19 cellular contexts compared by ENCODE assay signal in the genomic region with DNA sequence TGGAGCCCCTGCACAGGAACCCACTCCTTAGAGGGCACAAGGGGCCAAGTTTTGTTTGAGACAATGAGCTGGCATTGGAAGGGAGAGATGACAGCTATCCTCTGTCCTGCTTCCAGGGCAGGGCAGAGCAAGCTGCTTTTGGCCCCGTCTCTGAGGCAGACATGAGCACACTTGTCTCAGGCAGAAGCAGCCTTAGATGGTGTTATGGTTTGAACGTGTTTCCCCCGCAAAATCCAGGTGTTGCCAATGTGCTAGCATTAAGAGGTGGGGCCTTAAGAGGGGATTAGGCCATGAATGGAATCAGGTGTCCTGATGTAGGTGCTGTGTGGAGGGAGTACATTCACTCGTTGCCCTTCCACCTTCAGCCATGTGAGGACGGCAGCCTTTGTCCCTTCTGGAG. TPM values are rescaled to one million over a fixed set of nuclear protein-coding genes. Genes with fewer than 3 reads are reported as not detected.
DNase-seq lines count a peak whose midpoint lies in the region; ATAC-seq and TF ChIP-seq lines count a peak whose summit lies in the region.
"Had no signal": no experiment of that assay in that cellular context is flagged by ENCODE, and none has a peak within 500 bp of the region (broad histone marks: within the 10 kb centered on the region; RNA-seq: fewer than 3 reads in every experiment).

No MANE protein-coding gene starts in this region.

- no peaks in the 10 kb centered on the region for H3K36me3 Mint-ChIP-seq in GM23338 (ENCODE audit: low read depth)

- no peak overlapping the region for H3K27ac ChIP-seq in GM23338 (ENCODE audit: low read depth)
- H3K27ac ChIP-seq in RWPE1: peak overlapping the region; percentile 93
- peak overlapping the region; percentile 93 for H3K27ac ChIP-seq in epithelial cell of prostate
- no peak overlapping the region for H3K27ac ChIP-seq in neuronal stem cell (replicated peaks; ENCODE audit: low read length)
- H3K27ac ChIP-seq in dorsolateral prefrontal cortex: no peak overlapping the region
- H3K27ac ChIP-seq: A549, C4-2B had no signal

- H4K8ac ChIP-seq in neuronal stem cell (ENCODE audit: low read depth, low read length): peak overlapping the region; percentile 70

- no CpG with 5 or more reads among the region's 5 CpGs for WGBS in neuronal stem cell (ENCODE audit: extremely low coverage in 2 of 2, insufficient read length in 2 of 2, insufficient replicate concordance in 1 of 2), 2 donors

- H3K14ac ChIP-seq in neuronal stem cell (ENCODE audit: low read length): no peak overlapping the region

- H3K4me2 ChIP-seq in GM23338 (no peak overlapping the region), neuronal stem cell (ENCODE audit: insufficient read depth, low read length, poor library complexity, severe bottlenecking) (no peak overlapping the region)
- H3K4me2 ChIP-seq: A549 had no signal

- H3K4ac ChIP-seq in neuronal stem cell (ENCODE audit: low read length): no peak overlapping the region

- H3K18ac ChIP-seq in neuronal stem cell (ENCODE audit: low read length): no peak overlapping the region

- no peaks in the 10 kb centered on the region for H3K79me2 ChIP-seq in GM23338 (replicated peaks; ENCODE audit: insufficient read depth)

- H3K9me3 Mint-ChIP-seq in GM23338: no peaks in the 10 kb centered on the region

- TF ChIP-seq CTCF in GM23338 (conservative IDR thresholded peaks at IDR 0.05; ENCODE audit: low read depth in 2 of 2) (no peak), RWPE1 (conservative IDR thresholded peaks at IDR 0.05; ENCODE audit: low read depth) (no peak), dorsolateral prefrontal cortex (IDR thresholded peaks at IDR 0.05 in 54 of 56, conservative IDR thresholded peaks at IDR 0.05 in 2 of 56; ENCODE audit: low read depth in 1 of 56, partially characterized antibody in 56 of 56) (no peak)

- no peak overlapping the region for H3K23ac ChIP-seq in neuronal stem cell (ENCODE audit: low read depth, low read length, poor library complexity)

- H4K91ac ChIP-seq in neuronal stem cell (ENCODE audit: low read depth, low read length, poor library complexity): no peak overlapping the region

- DNase-seq in GM23338 (ENCODE audit: low spot score): no peak
- peak; percentile 31 for DNase-seq in RWPE1 (ENCODE audit: low spot score)
- DNase-seq in epithelial cell of prostate (ENCODE audit: low read depth, low spot score): peak; percentile 39
- DNase-seq in neuronal stem cell (ENCODE audit: low spot score): no peak
- no peak for DNase-seq in central memory CD4-positive, alpha-beta T cell
- DNase-seq in dorsolateral prefrontal cortex: no peak
- no peak for DNase-seq in NCI-H1092 (lab: John Stamatoyannopoulos, UW)
- no peak for DNase-seq in kidney glomerular epithelial cell (lab: John Stamatoyannopoulos, UW)
- DNase-seq: DMS 273 treated with DMSO at 0.1 percent for 48 hours, Karpas-422, NCI-H1417, NCI-H2029, NCI-H510A treated with DMSO at 0.1 percent for 48 hours, NCI-H82, PC-3 had no signal

- H2BK5ac ChIP-seq in neuronal stem cell (ENCODE audit: low read length): peak overlapping the region; percentile 16

- H3K4me3 Mint-ChIP-seq in GM23338: no peak overlapping the region

- POLR2A ChIA-PET in RWPE1 (lab: Yijun Ruan, JAX; ENCODE audit: low non-redundant PET): interaction anchor here (0.8 kb wide), 1 partner anchor 37 kb away, joined by 5 read pairs; no protein-coding TSS in a partner anchor

- H3K4me3 ChIP-seq in GM23338 (no peak overlapping the region), neuronal stem cell (ENCODE audit: low read length in 2 of 2) (no peak overlapping the region), dorsolateral prefrontal cortex (no peak overlapping the region)
- H3K4me3 ChIP-seq: A549 had no signal

- H4K20me1 ChIP-seq in GM23338 (replicated peaks; ENCODE audit: insufficient read depth): no peaks in the 10 kb centered on the region

- H3K27ac Mint-ChIP-seq in GM23338: no peak overlapping the region

- CTCF ChIA-PET in RWPE1 (lab: Yijun Ruan, JAX): interaction anchor here (0.6 to 1.6 kb wide), 3 partner anchors 9 to 53 kb away, joined by 3 to 5 read pairs (median 3); no protein-coding TSS in a partner anchor

- no peak overlapping the region for H3K9ac ChIP-seq in neuronal stem cell (ENCODE audit: low read depth, low read length, poor library complexity)

- intact Hi-C loops in dorsolateral prefrontal cortex (cut with DNase I): loop anchor here in 1 of 2 donors (5.0 kb wide), 1 partner anchor 38 kb away; no protein-coding TSS in a partner anchor

- H2AFZ ChIP-seq in GM23338: peak overlapping the region; percentile 90; the same call in 1 of the 2 replicates
- H2AFZ ChIP-seq in neuronal stem cell (ENCODE audit: low read length): no peak overlapping the region

- H3K27me3 Mint-ChIP-seq in GM23338 (ENCODE audit: insufficient read depth, low read depth, poor library complexity): peaks cover 10% of the 10 kb centered on the region

- ATAC-seq in GM23338: no peak
- ATAC-seq: A549, PC-3 had no signal

- H3K27me3 ChIP-seq in GM23338 (ENCODE audit: insufficient read depth) (no peaks in the 10 kb centered on the region), neuronal stem cell (ENCODE audit: control insufficient read depth in 3 of 3, insufficient read depth in 3 of 3, low read depth in 1 of 3, low read length in 3 of 3) (no peaks in the 10 kb centered on the region), dorsolateral prefrontal cortex (peaks cover 0 to 18% (median 0%) of the 10 kb centered on the region in 45 donors)

- no peaks in the 10 kb centered on the region for H3K9me2 ChIP-seq in GM23338 (ENCODE audit: insufficient read depth)

- peaks cover 24% of the 10 kb centered on the region for H3K4me1 Mint-ChIP-seq in GM23338

- peak overlapping the region; percentile 9 for H2AK5ac ChIP-seq in neuronal stem cell (ENCODE audit: low read depth, low read length)

- no peaks in the 10 kb centered on the region for H3F3A ChIP-seq in GM23338 (replicated peaks; ENCODE audit: low read depth)

- no peaks in the 10 kb centered on the region for H3K79me1 ChIP-seq in neuronal stem cell (ENCODE audit: low read depth, low read length)

- H3K4me1 ChIP-seq in GM23338 (ENCODE audit: insufficient read depth): peaks cover 8% of the 10 kb centered on the region
- H3K4me1 ChIP-seq in neuronal stem cell (ENCODE audit: control insufficient read depth in 2 of 2, insufficient read depth in 1 of 2, low read depth in 1 of 2, low read length in 2 of 2): peaks cover 15 to 16% of the 10 kb centered on the region in 2 donors
- H3K4me1 ChIP-seq: A549 had no signal

- H2BK15ac ChIP-seq in neuronal stem cell (ENCODE audit: low read length): no peak overlapping the region

- H2BK120ac ChIP-seq in neuronal stem cell (ENCODE audit: low read depth, low read length): no peak overlapping the region

- H2BK12ac ChIP-seq in neuronal stem cell (ENCODE audit: low read length): no peak overlapping the region

- no peaks in the 10 kb centered on the region for H3K9me3 ChIP-seq in neuronal stem cell (replicated peaks in 1 of 2; ENCODE audit: control insufficient read depth in 2 of 2, insufficient read depth in 1 of 2, low read depth in 1 of 2, low read length in 2 of 2)
- H3K9me3 ChIP-seq: A549 had no signal

- H3K36me3 ChIP-seq in GM23338 (ENCODE audit: insufficient read depth) (no peaks in the 10 kb centered on the region), neuronal stem cell (replicated peaks in 1 of 2; ENCODE audit: control insufficient read depth in 2 of 2, insufficient read depth in 2 of 2, low read length in 2 of 2) (no peaks in the 10 kb centered on the region)

TF ChIP-seq in GM23338, 12 proteins besides CTCF, POLR2A, EP300 and RAD21 (continues in another document):
- TF ChIP-seq CREB1 (CRISPR knock-in tag; IDR thresholded peaks at IDR 0.05; ENCODE audit: low read depth) (no peak), ZNF114 (CRISPR knock-in tag; IDR thresholded peaks at IDR 0.05) (no peak), ETS1 (IDR thresholded peaks at IDR 0.05) (no peak)

RNA-seq across cellular contexts. Expression of gene TP53AIP1, which starts 2.5 kb away (rescaled TPM):
- 0.07 TPM in 1 of 2 replicates, not detected in the other for total RNA-seq in GM23338 (2014; rRNA removed; shearing (Covaris generic))
- polyA plus RNA-seq in GM23338 (2016; fragmentation: Nextera tagmentation; extraction: Ambion mirVana): not detected in 2 replicates
- not detected for polyA plus RNA-seq in neuronal stem cell (2013, experiment 1 of 2)
- 0.11 TPM for polyA plus RNA-seq in neuronal stem cell (2013, experiment 2 of 2)
- total RNA-seq in dorsolateral prefrontal cortex: 1 to 10 TPM in 72 of 120 experiments, under 1 TPM in 47, not detected in 1; 0.22 to 3.7 (median 1.1) TPM
- total RNA-seq: HT1080, IMR-90 had no signal
- polyA plus RNA-seq: IMR-90 had no signal

RNA-seq across cellular contexts. Expression of gene KCNJ5, which starts 49.0 kb away (rescaled TPM):
- not detected in 2 replicates for total RNA-seq in GM23338 (2014; rRNA removed; shearing (Covaris generic))
- polyA plus RNA-seq in GM23338 (2016; fragmentation: Nextera tagmentation; extraction: Ambion mirVana): not detected in 2 replicates
- polyA plus RNA-seq in neuronal stem cell (2013, experiment 1 of 2): 0.21 TPM
- 0.21 TPM for polyA plus RNA-seq in neuronal stem cell (2013, experiment 2 of 2)
- 1 to 10 TPM in 92 of 120 experiments, under 1 TPM in 28; 0.29 to 4.9 (median 1.4) TPM for total RNA-seq in dorsolateral prefrontal cortex
- total RNA-seq: HT1080, PC-3 had no signal

Comparison
In these comparisons a context has a peak if more than half of its experiments do, and no peak if none do; other contexts are left out.
1. DNase-seq: peak in RWPE1 (single experiment) and epithelial cell of prostate (single experiment); none in GM23338 (single experiment), neuronal stem cell (single experiment), central memory CD4-positive, alpha-beta T cell (single experiment), dorsolateral prefrontal cortex (0 of 10), NCI-H1092 (single experiment) and kidney glomerular epithelial cell (single experiment).
2. H3K27ac ChIP-seq: peak in RWPE1 (single experiment) and epithelial cell of prostate (single experiment); none in GM23338 (single experiment), neuronal stem cell (single experiment) and dorsolateral prefrontal cortex (0 of 59).